28 cellular contexts compared by ENCODE assay signal in the genomic region with DNA sequence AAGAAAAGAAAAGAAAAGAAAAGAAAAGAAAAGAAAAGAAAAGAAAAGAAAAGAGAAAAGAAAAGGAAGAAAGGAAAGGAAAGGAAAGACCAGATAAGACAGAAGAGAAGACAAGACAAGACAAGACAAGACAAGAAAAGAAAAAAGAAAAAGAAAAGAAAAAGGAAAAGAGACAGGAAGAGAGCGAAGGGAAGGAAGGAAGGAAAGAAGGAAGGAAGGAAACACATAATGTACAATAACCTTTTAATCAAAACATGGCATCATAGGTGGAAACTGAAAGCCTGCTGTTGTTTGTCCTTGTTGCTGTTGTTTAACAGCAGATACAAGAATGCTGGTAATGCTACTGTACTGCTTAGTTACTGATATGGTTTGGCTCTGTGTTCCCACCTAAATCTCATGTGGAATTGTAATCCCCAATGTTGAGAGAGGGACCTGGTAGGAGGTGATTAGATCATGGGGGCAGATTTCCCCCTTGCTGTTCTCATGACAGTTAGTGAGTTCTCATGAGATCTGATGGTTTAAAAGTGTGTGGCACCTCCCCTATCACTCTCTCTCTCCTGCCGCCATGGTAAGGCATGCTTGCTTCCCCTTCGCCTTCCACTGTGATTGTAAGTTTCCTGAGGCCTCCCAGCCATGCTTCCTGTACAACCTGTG.
"Had no signal": no experiment of that assay in that cellular context is flagged by ENCODE, and none has a peak within 500 bp of the region (broad histone marks: within the 10 kb centered on the region; RNA-seq: fewer than 3 reads in every experiment).

No MANE protein-coding gene starts in this region.

- H3K9me3 ChIP-seq: breast epithelium, gastrocnemius medialis, left lung, lower lobe of right lung, psoas muscle, right atrium auricular region, tibial nerve had no signal

- H3K4me1 ChIP-seq: breast epithelium, gastrocnemius medialis, left lung, lower lobe of right lung, parathyroid adenoma, psoas muscle, right atrium auricular region, tibial nerve had no signal

- H3K9me3 Mint-ChIP-seq: activated CD4-positive, alpha-beta memory T cell treated with anti-CD3 and anti-CD28 coated beads for 36 hours; activated naive CD4-positive, alpha-beta T cell treated with anti-CD3 and anti-CD28 coated beads, Interleukin-2, amount 10 ng/mL, durations not matched to agents 7 days and 5 days; activated naive CD8-positive, alpha-beta T cell treated with anti-CD3 and anti-CD28 coated beads, Interleukin-2, amount 50 U/mL, for 24 hours; nephron progenitor cell had no signal

- ATAC-seq: activated naive CD8-positive, alpha-beta T cell treated with anti-CD3 and anti-CD28 coated beads, Interleukin-2, amount 50 U/mL, for 24 hours; gastrocnemius medialis; left lung; lower lobe of right lung; psoas muscle had no signal

- H3K36me3 ChIP-seq: breast epithelium, gastrocnemius medialis, left lung, lower lobe of right lung, right atrium auricular region, tibial nerve had no signal

- H3K4me1 Mint-ChIP-seq: nephron progenitor cell had no signal

- H3K27ac ChIP-seq: breast epithelium, gastrocnemius medialis, left lung, lower lobe of right lung, parathyroid adenoma, psoas muscle, right atrium auricular region, tibial nerve had no signal

- DNase-seq: activated CD4-positive, alpha-beta memory T cell treated with anti-CD3 and anti-CD28 coated beads for 36 hours; activated CD4-positive, alpha-beta T cell treated with anti-CD3 and anti-CD28 coated beads, Interleukin-2, amount 10 ng/mL, durations not matched to agents 24 days and 14 days; activated CD4-positive, CD25-positive, alpha-beta regulatory T cell treated with anti-CD3 and anti-CD28 coated beads, Interleukin-2, amount 50 U/mL, for 72 hours; activated gamma-delta T cell; activated naive CD4-positive, alpha-beta T cell treated with anti-CD3 and anti-CD28 coated beads, Interleukin-2, amount 10 ng/mL, durations not matched to agents 7 days and 5 days; activated naive CD8-positive, alpha-beta T cell treated with anti-CD3 and anti-CD28 coated beads, Interleukin-2, amount 50 U/mL, for 24 hours; activated T-cell treated with anti-CD3 and anti-CD28 coated beads for 4 hours; amygdala; central memory CD4-positive, alpha-beta T cell; gastrocnemius medialis; glutamatergic neuron; left lung; lower lobe of right lung; naive B cell; nephron progenitor cell; psoas muscle; stimulated activated CD4-positive, alpha-beta T cell treated with anti-CD3 and anti-CD28 coated beads, Interleukin-15, amount 100 ng/mL, for 24 hours; stimulated activated CD4-positive, alpha-beta T cell treated with anti-CD3 and anti-CD28 coated beads, Interleukin-2, amount 100 ng/mL, for 24 hours; stimulated activated naive CD4-positive, alpha-beta T cell treated with Interleukin-2 at 50 U/mL for 16 hours; T-helper 1 cell had no signal

- H3K4me3 ChIP-seq: breast epithelium, gastrocnemius medialis, left lung, lower lobe of right lung, psoas muscle, right atrium auricular region, tibial nerve had no signal

- H3K36me3 Mint-ChIP-seq: activated CD4-positive, alpha-beta memory T cell treated with anti-CD3 and anti-CD28 coated beads for 36 hours; activated naive CD4-positive, alpha-beta T cell treated with anti-CD3 and anti-CD28 coated beads, Interleukin-2, amount 10 ng/mL, durations not matched to agents 7 days and 5 days; naive B cell had no signal

- H3K27me3 ChIP-seq: breast epithelium, gastrocnemius medialis, left lung, right atrium auricular region, tibial nerve had no signal

- H2AFZ ChIP-seq: parathyroid adenoma had no signal

- H3K27ac Mint-ChIP-seq: activated CD4-positive, alpha-beta memory T cell treated with anti-CD3 and anti-CD28 coated beads for 36 hours; activated CD4-positive, alpha-beta T cell treated with anti-CD3 and anti-CD28 coated beads, Interleukin-2, amount 10 ng/mL, durations not matched to agents 24 days and 14 days; activated naive CD4-positive, alpha-beta T cell treated with anti-CD3 and anti-CD28 coated beads, Interleukin-2, amount 10 ng/mL, durations not matched to agents 7 days and 5 days; activated naive CD8-positive, alpha-beta T cell treated with anti-CD3 and anti-CD28 coated beads, Interleukin-2, amount 50 U/mL, for 24 hours; activated T-helper 1 cell treated with anti-CD3 and anti-CD28 coated beads, Interleukin-12 subunit alpha, Interleukin-12 subunit beta, Interleukin-2, Interleukin-4 antibody, amounts not matched to agents 30 ng/mL and 10 ng/mL and 1 ng/mL, durations not matched to agents 14 hours and 24 hours and 36 hours; nephron progenitor cell; T-helper 2 cell treated with Interferon-gamma antibody and Interleukin-4, amounts not matched to agents 5 μg/mL and 100 μg/mL, for 36 hours had no signal

- H3K27me3 Mint-ChIP-seq: activated CD4-positive, alpha-beta memory T cell treated with anti-CD3 and anti-CD28 coated beads for 36 hours; activated CD4-positive, alpha-beta T cell treated with anti-CD3 and anti-CD28 coated beads, Interleukin-2, amount 10 ng/mL, durations not matched to agents 24 days and 14 days had no signal

- FAIRE-seq: endometrium, islet of Langerhans had no signal

- H3K9ac ChIP-seq: parathyroid adenoma had no signal

- H3K4me3 Mint-ChIP-seq: activated CD4-positive, alpha-beta memory T cell treated with anti-CD3 and anti-CD28 coated beads for 36 hours; activated CD4-positive, alpha-beta T cell treated with anti-CD3 and anti-CD28 coated beads, Interleukin-2, amount 10 ng/mL, durations not matched to agents 24 days and 14 days; activated naive CD4-positive, alpha-beta T cell treated with anti-CD3 and anti-CD28 coated beads, Interleukin-2, amount 10 ng/mL, durations not matched to agents 7 days and 5 days; activated naive CD8-positive, alpha-beta T cell treated with anti-CD3 and anti-CD28 coated beads, Interleukin-2, amount 50 U/mL, for 24 hours; activated T-helper 1 cell treated with anti-CD3 and anti-CD28 coated beads, Interleukin-12 subunit alpha, Interleukin-12 subunit beta, Interleukin-2, Interleukin-4 antibody, amounts not matched to agents 30 ng/mL and 10 ng/mL and 1 ng/mL, durations not matched to agents 14 hours and 24 hours and 36 hours; naive B cell; nephron progenitor cell; T-helper 2 cell treated with Interferon-gamma antibody and Interleukin-4, amounts not matched to agents 5 μg/mL and 100 μg/mL, for 36 hours had no signal
